In the genomic region with DNA sequence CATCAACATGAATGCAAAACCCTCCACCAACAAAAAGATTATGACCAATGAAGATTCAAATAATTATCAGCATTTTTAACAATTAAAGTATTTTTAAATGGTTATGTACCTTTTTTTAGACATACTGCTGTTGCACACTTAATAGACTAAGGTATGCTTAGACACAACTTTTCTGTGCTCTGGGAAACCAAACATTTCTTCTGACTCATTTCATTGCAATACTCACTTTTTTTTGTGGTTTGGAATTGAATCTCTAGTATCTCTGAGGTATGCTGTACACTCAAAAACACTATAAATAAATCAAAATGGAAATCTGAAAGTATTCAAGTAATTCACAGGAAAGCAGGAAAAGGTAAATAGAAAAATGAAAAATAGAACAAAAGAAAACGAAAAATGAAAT, we compare ENCODE assay signal across 17 cellular contexts.
DNase-seq lines count a peak whose midpoint lies in the region; ATAC-seq, FAIRE-seq and TF ChIP-seq lines count a peak whose summit lies in the region.
"Had no signal": no experiment of that assay in that cellular context is flagged by ENCODE, and none has a peak within 500 bp of the region (broad histone marks: within the 10 kb centered on the region; RNA-seq: fewer than 3 reads in every experiment).

No MANE protein-coding gene starts in this region.

- ATAC-seq in foreskin keratinocyte, result no peak
- ATAC-seq: A549 had no signal

- H3K36me3 ChIP-seq in adipocyte (ENCODE audit: control insufficient read depth, insufficient read depth, low read length, severe bottlenecking), result no peaks in the 10 kb centered on the region
- H3K36me3 ChIP-seq: HAP-1 had no signal

- no peak overlapping the region for H3K27ac ChIP-seq in foreskin keratinocyte
- H3K27ac ChIP-seq: A549, C4-2B, GM23248 had no signal

- H3K9me3 ChIP-seq in adipocyte (ENCODE audit: control insufficient read depth, low read length), result peaks cover 9% of the 10 kb centered on the region
- H3K9me3 ChIP-seq: A549, Caco-2, HAP-1 had no signal

- DNase-seq in adipocyte (ENCODE audit: low read depth) (peak; percentile 1), astrocyte of the hippocampus (ENCODE audit: low read depth, low spot score) (peak; percentile 64), foreskin keratinocyte (peak; percentile 7 to 17), urothelium cell line (ENCODE audit: low spot score) (peak; percentile 54), NCI-H1694 treated with DMSO at 0.1 percent for 48 hours (lab: John Stamatoyannopoulos, UW) (no peak), NCI-H1417 (lab: John Stamatoyannopoulos, UW) (no peak), NCI-H146 treated with DMSO at 0.1 percent for 48 hours (lab: John Stamatoyannopoulos, UW; ENCODE audit: unreplicated experiment) (no peak)
- DNase-seq: AML-193; Caco-2; CD4-positive, alpha-beta T cell; GM23248 had no signal

- FAIRE-seq in urothelium cell line (lab: Jason Lieb, UNC), result no peak
- FAIRE-seq: A549, D721Med, G401.6, GM12891 had no signal

- no peak overlapping the region for H3K9ac ChIP-seq in adipocyte (ENCODE audit: low read length)
- H3K9ac ChIP-seq: GM23248 had no signal

- TF ChIP-seq CTCF in foreskin keratinocyte (conservative IDR thresholded peaks at IDR 0.05), result no peak

- no peaks in the 10 kb centered on the region for H3K4me1 ChIP-seq in adipocyte (ENCODE audit: control insufficient read depth, insufficient read depth, low read length)
- H3K4me1 ChIP-seq in foreskin keratinocyte, result no peaks in the 10 kb centered on the region
- H3K4me1 ChIP-seq: A549, Caco-2, HAP-1 had no signal

- H3K27me3 ChIP-seq in adipocyte (replicated peaks; ENCODE audit: control insufficient read depth, insufficient read depth, low read length) (no peaks in the 10 kb centered on the region), foreskin keratinocyte (no peaks in the 10 kb centered on the region)

- no peak overlapping the region for H3K4me3 ChIP-seq in adipocyte (ENCODE audit: low read length)
- H3K4me3 ChIP-seq: A549, GM23248, HAP-1 had no signal

Comparison
In these comparisons a context has a peak if more than half of its experiments do, and no peak if none do; other contexts are left out.
1. DNase-seq: peak in adipocyte (single experiment), astrocyte of the hippocampus (single experiment), foreskin keratinocyte (2 of 2) and urothelium cell line (single experiment); none in NCI-H1694 treated with DMSO at 0.1 percent for 48 hours (single experiment), NCI-H1417 (0 of 3) and NCI-H146 treated with DMSO at 0.1 percent for 48 hours (single experiment).